Comparison of ENCODE assay signal across 8 cellular contexts in genomic region chr6:10510592-10511367, GRCh38. TPM values are rescaled to one million over a fixed set of nuclear protein-coding genes. Genes with fewer than 3 reads are reported as not detected.
DNase-seq lines count a peak whose midpoint lies in the region; ATAC-seq, FAIRE-seq and TF ChIP-seq lines count a peak whose summit lies in the region.

No MANE protein-coding gene starts in this region.

- peak overlapping the region; percentile 2 for H2AFZ ChIP-seq in ACC112 (ENCODE audit: low read length, unreplicated experiment)

- peak overlapping the region in 1 of 2 donors; percentile 10 for H3K9ac ChIP-seq in kidney (ENCODE audit: low read length in 2 of 2)

- no peaks in the 10 kb centered on the region for H3K9me3 ChIP-seq in kidney (ENCODE audit: control insufficient read depth in 1 of 2, low read length in 2 of 2)

- intact Hi-C loops in kidney (cut with DNase I) = no loop called here

- in situ Hi-C loops in T47D (cut with HindIII; ENCODE audit: low pct_unique_long_range_greater_than_20kb, low sequenced_read_pairs) = no loop called here

- H3K27ac ChIP-seq in ACC112 (ENCODE audit: low read depth, low read length) = no peak overlapping the region
- peak overlapping the region in 1 of 2 donors; percentile 1 for H3K27ac ChIP-seq in kidney (ENCODE audit: low read depth in 2 of 2, low read length in 2 of 2)

- no peak overlapping the region for H3K4me3 ChIP-seq in ACC112 (ENCODE audit: low read depth, low read length)
- peak overlapping the region; percentile 31 to 36 for H3K4me3 ChIP-seq in kidney (ENCODE audit: low read length in 2 of 2)

- peak; percentile 64 for DNase-seq in NCI-H1048 (lab: John Stamatoyannopoulos, UW)
- peak; percentile 72 for DNase-seq in SKM-1 treated with dmso at 0.1 percent for 144 hours (lab: John Stamatoyannopoulos, UW; ENCODE audit: unreplicated experiment)
- peak; percentile 54 to 73 for DNase-seq in T47D (ENCODE audit: low read depth in 1 of 2, low spot score in 1 of 2)
- no peak for DNase-seq in kidney
- peak; percentile 32 to 53 for DNase-seq in stimulated activated CD4-positive, alpha-beta T cell treated with anti-CD3 and anti-CD28 coated beads, Interleukin-2, amount 100 ng/mL, for 24 hours

- H3K27me3 ChIP-seq in ACC112 (ENCODE audit: insufficient read depth, low read length) = no peaks in the 10 kb centered on the region

- H3K36me3 ChIP-seq in ACC112 (ENCODE audit: insufficient read depth, low read length) (no peaks in the 10 kb centered on the region), kidney (ENCODE audit: control insufficient read depth in 1 of 2, insufficient read depth in 2 of 2, low read length in 2 of 2) (no peaks in the 10 kb centered on the region)

- peak; percentile 78 for TF ChIP-seq CTCF in kidney (IDR thresholded peaks at IDR 0.05; ENCODE audit: borderline replicate concordance, extremely low read depth, insufficient read depth)

- ATAC-seq in GM18502 (IDR thresholded peaks at IDR 0.05; ENCODE audit: poor library complexity, unreplicated experiment) (peak; percentile 98), HG02798 (IDR thresholded peaks at IDR 0.05; ENCODE audit: poor library complexity, unreplicated experiment) (peak; percentile 97)

- FAIRE-seq in kidney (lab: Jason Lieb, UNC) = no peak

- peaks cover 4% of the 10 kb centered on the region for H3K4me1 ChIP-seq in ACC112 (ENCODE audit: control insufficient read depth, insufficient read depth, low read length, unreplicated experiment)
- peaks cover 3 to 7% of the 10 kb centered on the region in 2 donors for H3K4me1 ChIP-seq in kidney (ENCODE audit: control insufficient read depth in 1 of 2, insufficient read depth in 1 of 2, low read depth in 1 of 2, low read length in 2 of 2)

- no peaks in the 10 kb centered on the region for H3K79me2 ChIP-seq in ACC112 (ENCODE audit: control insufficient read depth, insufficient read depth, low read length, unreplicated experiment)

RNA-seq across cellular contexts. Expression of gene GCNT2, which starts 10.4 kb away (rescaled TPM):
- 12.5 TPM for total RNA-seq in kidney
- polyA plus RNA-seq in kidney (ENCODE audit: insufficient read depth, low read depth, low replicate concordance) = 10.5 TPM
